1 cellular context compared by ENCODE assay signal in the genomic region with DNA sequence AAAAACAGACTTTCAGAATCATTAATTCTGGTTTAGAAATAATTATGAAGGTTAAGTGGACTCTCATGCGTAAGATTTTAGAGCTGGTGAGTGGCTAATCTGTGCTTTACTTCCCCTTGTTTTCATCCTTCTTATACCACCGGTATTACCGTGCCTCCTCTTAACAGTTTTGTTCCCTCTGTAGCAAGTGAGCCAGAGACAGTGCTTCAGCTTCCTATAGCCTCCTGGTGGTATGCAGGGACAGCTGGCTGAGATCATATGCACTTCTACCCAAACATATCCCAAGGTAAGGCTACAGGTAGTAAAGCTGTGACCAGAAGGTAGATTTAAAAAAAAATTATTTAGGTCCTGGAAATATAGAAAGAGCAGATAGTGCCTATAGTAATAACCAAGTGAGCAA.
TF ChIP-seq lines count a peak whose summit lies in the region.

No MANE protein-coding gene starts in this region.

TF ChIP-seq in GM23338, 12 proteins besides CTCF, POLR2A, EP300 and RAD21 (continued from another document):
- TF ChIP-seq STAT1 (IDR thresholded peaks at IDR 0.05; ENCODE audit: unreplicated experiment): no peak
- TF ChIP-seq EZH2 (IDR thresholded peaks at IDR 0.05; ENCODE audit: low read depth, unreplicated experiment): no peak
